In genomic region chr16:386641-387156, GRCh38 we compare ENCODE assay signal across 1 cellular context.
TF ChIP-seq lines count a peak whose summit lies in the region.

No MANE protein-coding gene starts in this region.

TF ChIP-seq in GM12878, 131 proteins besides CTCF, POLR2A, EP300 and RAD21:
- TF ChIP-seq ZNF384 (IDR thresholded peaks at IDR 0.05; ENCODE audit: borderline replicate concordance, low read depth, low read length): peak; percentile 79; the same call in 1 of the 2 replicates
- TF ChIP-seq MAX (IDR thresholded peaks at IDR 0.05; ENCODE audit: low read depth, low read length): no peak
- no peak for TF ChIP-seq RCOR1 (conservative IDR thresholded peaks at IDR 0.05; ENCODE audit: low read depth, low read length)
- TF ChIP-seq YY1 (IDR thresholded peaks at IDR 0.05; ENCODE audit: low read depth, low read length): 0 out of 2 replicates have a peak, but pooled peaks have one; percentile 16
- no peak for TF ChIP-seq BCL3 (IDR thresholded peaks at IDR 0.05; ENCODE audit: borderline replicate concordance, insufficient read depth, low read depth, low read length, poor library complexity, severe bottlenecking)
- no peak for TF ChIP-seq ASH2L (IDR thresholded peaks at IDR 0.05; ENCODE audit: borderline replicate concordance, low read depth)
TF ChIP-seq in GM12878: peak in this region for 2.
